In genomic region chr22:24553597-24554315, GRCh38 we compare ENCODE assay signal across 6 cellular contexts. TPM values are rescaled to one million over a fixed set of nuclear protein-coding genes. Genes with fewer than 3 reads are reported as not detected.
DNase-seq lines count a peak whose midpoint lies in the region; ATAC-seq, FAIRE-seq and TF ChIP-seq lines count a peak whose summit lies in the region.

No MANE protein-coding gene starts in this region.

- FAIRE-seq in pancreas (lab: Jason Lieb, UNC): no peak

- H3K27me3 Mint-ChIP-seq in chondrocyte (ENCODE audit: low read depth): no peaks in the 10 kb centered on the region

- intact Hi-C loops in pancreas (cut with DNase I): no loop called here

- peak overlapping the region; percentile 57 to 95 (median 88) for H3K4me3 ChIP-seq in pancreas

- peaks cover 0 to 10% (median 5%) of the 10 kb centered on the region in 3 donors for H3K36me3 ChIP-seq in pancreas

- peak overlapping the region; percentile 92 to 98 (median 94) for H3K27ac ChIP-seq in pancreas

- TF ChIP-seq CTCF in chondrocyte (IDR thresholded peaks at IDR 0.05) (no peak), pancreas (IDR thresholded peaks at IDR 0.05) (no peak)

- H3K4me1 Mint-ChIP-seq in chondrocyte (ENCODE audit: low read depth): peaks cover 40% of the 10 kb centered on the region

- H3K9me3 Mint-ChIP-seq in chondrocyte (ENCODE audit: low read depth): no peaks in the 10 kb centered on the region

- H3K9me3 ChIP-seq in pancreas: no peaks in the 10 kb centered on the region

- H3K36me3 Mint-ChIP-seq in chondrocyte (ENCODE audit: low read depth): peaks cover 8% of the 10 kb centered on the region

- ATAC-seq in pancreas: no peak
- no peak for ATAC-seq in HG03354 (IDR thresholded peaks at IDR 0.05; ENCODE audit: poor library complexity, severe bottlenecking, unreplicated experiment)

- H3K27me3 ChIP-seq in pancreas: no peaks in the 10 kb centered on the region

- peaks cover 16 to 43% (median 26%) of the 10 kb centered on the region in 3 donors for H3K4me1 ChIP-seq in pancreas

- peak overlapping the region; percentile 95 for H3K4me3 Mint-ChIP-seq in chondrocyte (ENCODE audit: unreplicated experiment)

- H3K27ac Mint-ChIP-seq in chondrocyte (ENCODE audit: unreplicated experiment): peak overlapping the region; percentile 95

- peak; percentile 11 for DNase-seq in DMS153 (lab: John Stamatoyannopoulos, UW)
- DNase-seq in DMS153 treated with DMSO at 0.1 percent for 48 hours (lab: John Stamatoyannopoulos, UW; ENCODE audit: unreplicated experiment): no peak
- DNase-seq in chondrocyte (ENCODE audit: low spot score): no peak
- peak in 3 of 6 donors; percentile 26 to 41 (median 35) for DNase-seq in pancreas
- DNase-seq in NCI-H2081 treated with DMSO at 0.1 percent for 48 hours (lab: John Stamatoyannopoulos, UW): no peak

- 9 to 14% methylated on average over 11 to 12 of the region's 12 CpGs for WGBS in pancreas, 2 donors

RNA-seq across cellular contexts. Expression of gene GUCD1, which starts 1.2 kb away (rescaled TPM):
- total RNA-seq in chondrocyte (77.3 to 84.7 TPM (median 77.9 TPM) in 3 replicates), pancreas (10 to 100 TPM; 41.0 to 55.2 (median 46.3) TPM)
- polyA plus RNA-seq in pancreas: 10 to 100 TPM; 39.9 to 41.1 TPM

RNA-seq across cellular contexts. Expression of gene SNRPD3, which starts 2.0 kb away (rescaled TPM):
- total RNA-seq in chondrocyte (59.3 to 84.8 TPM (median 63.9 TPM) in 3 replicates), pancreas (10 to 100 TPM; 15.9 to 36.1 (median 27.8) TPM)
- 10 to 100 TPM; 30.6 to 58.1 TPM for polyA plus RNA-seq in pancreas

RNA-seq across cellular contexts. Expression of gene LRRC75B, which starts 39.1 kb away (rescaled TPM):
- total RNA-seq in chondrocyte (5.6 to 13.0 TPM (median 8.6 TPM) in 3 replicates), pancreas (10 to 100 TPM in 3 of 6 donors, 1 to 10 TPM in 3; 8.3 to 20.2 (median 9.8) TPM)
- 100 to 1,000 TPM; 101 to 106 TPM for polyA plus RNA-seq in pancreas

RNA-seq across cellular contexts. Expression of gene GGT1, which starts 49.2 kb away (rescaled TPM):
- total RNA-seq in chondrocyte: 1.4 to 1.8 TPM (median 1.5 TPM) in 3 replicates
- total RNA-seq in pancreas: 10 to 100 TPM; 23.5 to 60.1 (median 42.8) TPM
- 100 to 1,000 TPM in 1 of 2 donors, 10 to 100 TPM in 1; 92.9 to 195 TPM for polyA plus RNA-seq in pancreas

RNA-seq across cellular contexts. Expression of gene UPB1, which starts 58.6 kb away (rescaled TPM):
- total RNA-seq in chondrocyte: 0.15 to 0.31 TPM (median 0.18 TPM) in 3 replicates
- under 1 TPM; 0.08 to 0.32 (median 0.21) TPM for total RNA-seq in pancreas
- polyA plus RNA-seq in pancreas: 1 to 10 TPM in 1 of 2 donors, under 1 TPM in 1; 0.30 to 2.3 TPM
